2 cellular contexts compared by ENCODE assay signal in genomic region chr11:69764918-69765317, GRCh38. TPM values are rescaled to one million over a fixed set of nuclear protein-coding genes. Genes with fewer than 3 reads are reported as not detected.
"Had no signal": no experiment of that assay in that cellular context is flagged by ENCODE, and none has a peak within 500 bp of the region (broad histone marks: within the 10 kb centered on the region; RNA-seq: fewer than 3 reads in every experiment).

No MANE protein-coding gene starts in this region.

RNA-seq across cellular contexts. Expression of gene FGF4, which starts 10.2 kb away (rescaled TPM):
- total RNA-seq: G401, GM12878 had no signal
- polyA plus RNA-seq: GM12878 had no signal

RNA-seq across cellular contexts. Expression of gene FGF3, which starts 54.3 kb away (rescaled TPM):
- total RNA-seq: G401, GM12878 had no signal
- polyA plus RNA-seq: GM12878 had no signal
